In the genomic region with DNA sequence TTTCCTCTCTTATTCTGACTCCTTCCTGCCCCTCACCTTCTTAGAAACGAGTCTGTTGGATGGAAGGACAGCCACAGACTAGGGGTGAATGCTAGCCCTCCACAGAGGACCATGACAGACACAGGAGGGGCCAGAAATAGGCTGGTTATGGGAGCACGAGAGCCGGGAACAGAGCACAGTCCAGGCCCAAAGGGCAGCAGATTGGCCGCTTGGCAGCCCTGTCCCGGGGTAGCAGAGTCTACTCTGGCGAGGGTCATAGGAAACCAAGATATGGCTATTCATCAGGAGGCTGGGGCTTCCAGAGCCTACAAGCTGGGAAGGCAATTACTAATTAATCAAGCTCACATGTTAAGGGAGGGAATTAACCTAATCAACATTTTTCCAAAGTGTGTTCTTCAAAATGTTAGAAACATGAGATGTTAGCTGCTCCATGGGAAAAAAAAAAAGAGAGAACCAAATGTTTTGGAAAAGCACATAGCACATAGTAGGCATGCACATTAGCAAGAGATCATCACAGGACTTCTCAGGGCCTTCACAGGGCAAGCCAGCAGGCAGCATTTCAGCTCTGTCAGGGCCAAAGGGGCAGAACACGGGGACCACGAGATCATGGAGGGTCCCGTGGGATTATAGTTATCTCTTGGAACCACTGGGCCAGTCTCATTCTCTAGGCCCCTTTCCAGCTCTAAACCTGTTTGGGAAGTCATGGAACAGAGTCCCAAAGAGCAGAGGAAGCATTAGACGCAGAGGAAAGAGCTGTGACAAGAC, we compare ENCODE assay signal across 1 cellular context.
TF ChIP-seq lines count a peak whose summit lies in the region.

No MANE protein-coding gene starts in this region.

TF ChIP-seq in K562, 482 proteins besides CTCF, POLR2A, EP300 and RAD21:
- TF ChIP-seq NFRKB (IDR thresholded peaks at IDR 0.05; ENCODE audit: low read depth) (no peak), ZKSCAN1 (IDR thresholded peaks at IDR 0.05; ENCODE audit: low read depth, low read length) (peak; percentile 88), ZNF239 (CRISPR knock-in tag; IDR thresholded peaks at IDR 0.05) (peak; percentile 54; the same call in 1 of the 2 replicates)
